10 cellular contexts compared by ENCODE assay signal in genomic region chr15:42577514-42578031, GRCh38. TPM values are rescaled to one million over a fixed set of nuclear protein-coding genes. Genes with fewer than 3 reads are reported as not detected.
DNase-seq lines count a peak whose midpoint lies in the region; ATAC-seq and TF ChIP-seq lines count a peak whose summit lies in the region.
"Had no signal": no experiment of that assay in that cellular context is flagged by ENCODE, and none has a peak within 500 bp of the region (broad histone marks: within the 10 kb centered on the region; RNA-seq: fewer than 3 reads in every experiment).

No MANE protein-coding gene starts in this region.

- H3K9me3 ChIP-seq in MM.1S (replicated peaks; ENCODE audit: insufficient read depth, low read length) (no peaks in the 10 kb centered on the region), osteoblast (ENCODE audit: low read depth, low read length) (no peaks in the 10 kb centered on the region)
- H3K9me3 ChIP-seq: mucosa of descending colon had no signal

- peaks cover 67% of the 10 kb centered on the region for H3K79me2 ChIP-seq in MM.1S (ENCODE audit: low read length)
- no peaks in the 10 kb centered on the region for H3K79me2 ChIP-seq in osteoblast (ENCODE audit: insufficient read depth, low read length)

- peak overlapping the region; percentile 49; the same call in 1 of the 2 replicates for H3K27ac ChIP-seq in MM.1S (ENCODE audit: low read length)
- no peak overlapping the region for H3K27ac ChIP-seq in osteoblast (ENCODE audit: low read depth, low read length)
- H3K27ac ChIP-seq: RWPE1 had no signal

- DNase-seq in EL (peak; percentile 26), MM.1S (peak; percentile 76), cerebellum (ENCODE audit: low spot score) (peak; percentile 15), osteoblast (ENCODE audit: insufficient read length, low spot score, missing footprints) (peak; percentile 86), mesenteric fat pad (ENCODE audit: low spot score) (no peak), NCI-H1105 (lab: John Stamatoyannopoulos, UW) (no peak), head of caudate nucleus (no peak)
- DNase-seq: mucosa of descending colon had no signal

- ATAC-seq in HG02642 (IDR thresholded peaks at IDR 0.05; ENCODE audit: poor library complexity, unreplicated experiment), result no peak
- ATAC-seq: mucosa of descending colon had no signal

- H3K4me1 ChIP-seq in MM.1S (ENCODE audit: low read length) (peaks cover 28% of the 10 kb centered on the region), osteoblast (ENCODE audit: insufficient read depth, low read length) (peaks cover 17% of the 10 kb centered on the region)

- no peaks in the 10 kb centered on the region for H3K27me3 ChIP-seq in MM.1S (replicated peaks; ENCODE audit: insufficient read depth, low read length)
- peaks cover 43% of the 10 kb centered on the region for H3K27me3 ChIP-seq in osteoblast (ENCODE audit: insufficient read depth, low read length)

- no peak overlapping the region for H2AFZ ChIP-seq in MM.1S (ENCODE audit: low read length)
- no peak overlapping the region for H2AFZ ChIP-seq in osteoblast (ENCODE audit: low read length)

- H3K4me2 ChIP-seq in MM.1S (ENCODE audit: low read depth, low read length) (peak overlapping the region; percentile 92), osteoblast (ENCODE audit: insufficient read depth, low read length) (peak overlapping the region; percentile 75)

- no peaks in the 10 kb centered on the region for H3K9me2 ChIP-seq in MM.1S (replicated peaks; ENCODE audit: insufficient read depth, low read length)

- peak overlapping the region; percentile 78 for H3K4me3 ChIP-seq in MM.1S (ENCODE audit: low read length)
- H3K4me3 ChIP-seq in osteoblast (ENCODE audit: insufficient read depth, low read length), result peak overlapping the region; percentile 46
- H3K4me3 ChIP-seq: mucosa of descending colon had no signal

- peak overlapping the region; percentile 24; the same call in 1 of the 2 replicates for H3K9ac ChIP-seq in MM.1S (ENCODE audit: low read length)

- no peaks in the 10 kb centered on the region for H4K20me1 ChIP-seq in MM.1S (ENCODE audit: insufficient read depth, low read length)
- H4K20me1 ChIP-seq in osteoblast (ENCODE audit: insufficient read depth, low read length), result peaks cover 3% of the 10 kb centered on the region

- peaks cover 31% of the 10 kb centered on the region for H3F3A ChIP-seq in MM.1S (ENCODE audit: insufficient read depth, low read length)

- H3K36me3 ChIP-seq in MM.1S (replicated peaks; ENCODE audit: insufficient read depth, low read length) (no peaks in the 10 kb centered on the region), osteoblast (ENCODE audit: insufficient read depth, low read length) (no peaks in the 10 kb centered on the region)

- TF ChIP-seq CTCF in MM.1S (IDR thresholded peaks at IDR 0.05; ENCODE audit: low read length), result no peak
- TF ChIP-seq CTCF in osteoblast (IDR thresholded peaks at IDR 0.05; ENCODE audit: extremely low read depth, low read depth, low read length), result no peak

- intact Hi-C loops in head of caudate nucleus (cut with DNase I), result loop anchor here (5.0 kb wide), 2 partner anchors 75 to 80 kb away; partner anchors contain the start of gene SNAP23

RNA-seq across cellular contexts. Expression of gene STARD9, which starts 2.2 kb away (rescaled TPM):
- 25.4 TPM for total RNA-seq in cerebellum
- 9.4 and 13.0 TPM in 2 replicates for total RNA-seq in osteoblast
- 17.0 TPM for total RNA-seq in mesenteric fat pad

RNA-seq across cellular contexts. Expression of gene HAUS2, which starts 28.9 kb away (rescaled TPM):
- total RNA-seq in cerebellum, result 27.3 TPM
- 18.5 and 20.6 TPM in 2 replicates for total RNA-seq in osteoblast
- 26.3 TPM for total RNA-seq in mesenteric fat pad

RNA-seq across cellular contexts. Expression of gene LRRC57, which starts 29.0 kb away (rescaled TPM):
- 20.2 TPM for total RNA-seq in cerebellum
- total RNA-seq in osteoblast, result 16.3 and 17.4 TPM in 2 replicates
- 19.4 TPM for total RNA-seq in mesenteric fat pad

Comparison
In these comparisons a context has a peak if more than half of its experiments do, and no peak if none do; other contexts are left out.
1. DNase-seq: peak in EL (single experiment), MM.1S (single experiment), cerebellum (single experiment) and osteoblast (single experiment); none in mesenteric fat pad (single experiment), NCI-H1105 (single experiment) and head of caudate nucleus (0 of 42).